In genomic region chr6:141624301-141624700, GRCh38 we compare ENCODE assay signal across 3 cellular contexts.
"Had no signal": no experiment of that assay in that cellular context is flagged by ENCODE, and none has a peak within 500 bp of the region (broad histone marks: within the 10 kb centered on the region; RNA-seq: fewer than 3 reads in every experiment).

No MANE protein-coding gene starts in this region.

- DNase-seq: GDM1, GF-D8 had no signal

- ATAC-seq: GM12878 had no signal

- H3K4me3 ChIP-seq: GM12878 had no signal
